ENCODE assay signal across 16 cellular contexts in the genomic region with DNA sequence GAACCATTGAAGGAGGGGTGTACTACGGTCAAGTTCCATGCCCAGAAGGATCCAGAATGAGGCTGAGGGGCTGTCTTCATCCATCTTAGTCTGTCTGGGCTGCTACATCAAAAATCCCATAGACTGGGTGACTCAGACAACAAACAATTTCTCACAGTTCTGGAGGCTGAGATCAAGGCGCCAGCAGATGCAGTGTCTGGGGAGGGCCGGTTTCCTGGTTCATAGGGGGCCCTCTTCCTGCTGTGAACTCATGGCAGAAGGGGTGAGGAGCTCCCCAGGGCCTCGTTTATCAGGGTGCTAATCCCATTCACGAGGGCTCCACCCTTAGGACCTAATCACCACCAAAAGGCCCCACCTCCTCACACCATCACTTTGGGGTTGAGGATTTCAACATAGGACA. TPM values are rescaled to one million over a fixed set of nuclear protein-coding genes. Genes with fewer than 3 reads are reported as not detected.
DNase-seq lines count a peak whose midpoint lies in the region; ATAC-seq and TF ChIP-seq lines count a peak whose summit lies in the region.
"Had no signal": no experiment of that assay in that cellular context is flagged by ENCODE, and none has a peak within 500 bp of the region (broad histone marks: within the 10 kb centered on the region; RNA-seq: fewer than 3 reads in every experiment).

No MANE protein-coding gene starts in this region.

- DNase-seq in EL, result peak; percentile 35
- DNase-seq in NB4 (ENCODE audit: low read depth), result peak; percentile 53
- DNase-seq in choroid plexus epithelial cell (ENCODE audit: low read depth), result peak; percentile 68
- DNase-seq in progenitor cell of endocrine pancreas (ENCODE audit: low spot score, unreplicated experiment), result no peak
- DNase-seq in middle frontal gyrus (ENCODE audit: extremely low spot score, low spot score), result no peak
- no peak for DNase-seq in OCI-LY7 (ENCODE audit: low spot score)
- DNase-seq: CD8-positive, alpha-beta memory T cell; DMS53; HCEC 1CT; NCI-H187; NCI-H226; NCI-H524; SJCRH30 had no signal

- no peaks in the 10 kb centered on the region for H3K36me3 ChIP-seq in OCI-LY7 (ENCODE audit: insufficient read depth, low read length)
- H3K36me3 ChIP-seq: BLaER1 treated with 17β-estradiol and CSF1 and Interleukin-3, amounts not matched to agents 10 nM and 100 nM; SJCRH30 had no signal

- no peaks in the 10 kb centered on the region for H3K79me2 ChIP-seq in OCI-LY7 (ENCODE audit: insufficient read depth, low read depth, low read length)

- H3K4me2 ChIP-seq in OCI-LY7 (ENCODE audit: low read length), result no peak overlapping the region

- H3K9me2 ChIP-seq in OCI-LY7 (ENCODE audit: insufficient read depth, low read length), result no peaks in the 10 kb centered on the region

- no peak for TF ChIP-seq POLR2A in NB4 (IDR thresholded peaks at IDR 0.05; ENCODE audit: extremely low read depth, insufficient read length)

- H3K4me1 Mint-ChIP-seq in progenitor cell of endocrine pancreas (ENCODE audit: low read depth), result peaks cover 9% of the 10 kb centered on the region

- no peak overlapping the region for H2AFZ ChIP-seq in OCI-LY7 (ENCODE audit: low read length)

- H3K4me3 ChIP-seq in NB4 (ENCODE audit: low read depth, low read length), result no peak overlapping the region
- H3K4me3 ChIP-seq in choroid plexus epithelial cell (ENCODE audit: low read depth, low read length), result no peak overlapping the region
- no peak overlapping the region for H3K4me3 ChIP-seq in OCI-LY7 (ENCODE audit: low read depth, low read length, poor library complexity, severe bottlenecking)
- H3K4me3 ChIP-seq: BLaER1 treated with 17β-estradiol and CSF1 and Interleukin-3, amounts not matched to agents 10 nM and 100 nM; SJCRH30 had no signal

- H4K20me1 ChIP-seq in OCI-LY7 (ENCODE audit: insufficient read depth, low read length), result no peaks in the 10 kb centered on the region

- intact Hi-C loops in OCI-LY7 (cut with micrococcal nuclease; ENCODE audit: unreplicated experiment), result no loop called here

- TF ChIP-seq CTCF in NB4 (IDR thresholded peaks at IDR 0.05; ENCODE audit: low read depth, low read length) (no peak), choroid plexus epithelial cell (conservative IDR thresholded peaks at IDR 0.05; ENCODE audit: low read depth, low read length) (no peak), progenitor cell of endocrine pancreas (IDR thresholded peaks at IDR 0.05; ENCODE audit: unreplicated experiment) (no peak), OCI-LY7 (conservative IDR thresholded peaks at IDR 0.05; ENCODE audit: low read length) (no peak)

- BruUV-seq in OCI-LY7 (replicated peaks; lab: Mats Ljungman, UMichigan), result no TSS peak

- no peak overlapping the region for H3K4me3 Mint-ChIP-seq in progenitor cell of endocrine pancreas (ENCODE audit: low read depth)

- no peaks in the 10 kb centered on the region for H3K9me3 Mint-ChIP-seq in progenitor cell of endocrine pancreas (ENCODE audit: low read depth)

- CTCF ChIA-PET in OCI-LY7 (lab: Charles Lee; ENCODE audit: unreplicated experiment), result no interaction called here

- no peaks in the 10 kb centered on the region for H3K9me3 ChIP-seq in OCI-LY7 (ENCODE audit: low read length)
- H3K9me3 ChIP-seq: SJCRH30 had no signal

- no peaks in the 10 kb centered on the region for H3K36me3 Mint-ChIP-seq in progenitor cell of endocrine pancreas (ENCODE audit: insufficient read depth)
- H3K36me3 Mint-ChIP-seq: CD8-positive, alpha-beta memory T cell had no signal

- H3K4me1 ChIP-seq in OCI-LY7 (ENCODE audit: insufficient read depth, low read length, poor library complexity, severe bottlenecking), result no peaks in the 10 kb centered on the region
- H3K4me1 ChIP-seq: SJCRH30 had no signal

- POLR2A ChIA-PET in OCI-LY7 (lab: Charles Lee), result no interaction called here

- no peak overlapping the region for H3K27ac ChIP-seq in OCI-LY7 (ENCODE audit: low read depth, low read length, poor library complexity, severe bottlenecking)
- H3K27ac ChIP-seq: BLaER1 treated with 17β-estradiol and CSF1 and Interleukin-3, amounts not matched to agents 10 nM and 100 nM; SJCRH30 had no signal

- H3K27ac Mint-ChIP-seq in progenitor cell of endocrine pancreas, result peak overlapping the region; percentile 68
- H3K27ac Mint-ChIP-seq: CD8-positive, alpha-beta memory T cell had no signal

- ATAC-seq in HG03039 (IDR thresholded peaks at IDR 0.05; ENCODE audit: unreplicated experiment) (no peak), GM19455 (IDR thresholded peaks at IDR 0.05; ENCODE audit: unreplicated experiment) (no peak)

- H3K27me3 Mint-ChIP-seq in progenitor cell of endocrine pancreas, result peaks cover 50% of the 10 kb centered on the region

RNA-seq across cellular contexts. Expression of a gene that starts 14.7 kb away (rescaled TPM):
- total RNA-seq in progenitor cell of endocrine pancreas (61.3 TPM in 2 replicates), OCI-LY7 (2022) (29.2 and 31.1 TPM in 2 replicates)
- total RNA-seq in OCI-LY7 (2014; rRNA removed; shearing (Covaris generic)), result 21.3 and 23.5 TPM in 2 replicates

Comparison
In these comparisons a context has a peak if more than half of its experiments do, and no peak if none do; other contexts are left out.
1. DNase-seq: peak in EL (single experiment), NB4 (single experiment) and choroid plexus epithelial cell (single experiment); none in progenitor cell of endocrine pancreas (single experiment), middle frontal gyrus (single experiment) and OCI-LY7 (single experiment).